10 cellular contexts compared by ENCODE assay signal in genomic region chr10:22246680-22247391, GRCh38. TPM values are rescaled to one million over a fixed set of nuclear protein-coding genes. Genes with fewer than 3 reads are reported as not detected.
A peak's percentile ranks its signal among the peaks of the same experiment; 100 is the strongest.
DNase-seq lines count a peak whose midpoint lies in the region; ATAC-seq, FAIRE-seq and TF ChIP-seq lines count a peak whose summit lies in the region.
"Had no signal": no experiment of that assay in that cellular context is flagged by ENCODE, and none has a peak within 500 bp of the region (broad histone marks: within the 10 kb centered on the region; RNA-seq: fewer than 3 reads in every experiment).

No MANE protein-coding gene starts in this region.

- no peaks in the 10 kb centered on the region for H3K9me3 ChIP-seq in psoas muscle

- H3K36me3 ChIP-seq in psoas muscle (ENCODE audit: insufficient read depth in 1 of 2, low read depth in 1 of 2) = no peaks in the 10 kb centered on the region

- 85 to 87% (median 86%) methylated on average over 3 of the region's 3 CpGs for WGBS in psoas muscle, 3 donors

- peak; percentile 66 for DNase-seq in ACHN
- DNase-seq in HTR-8/SVneo (ENCODE audit: insufficient read length, low spot score) = peak; percentile 57
- DNase-seq in activated T-helper 1 cell treated with Interleukin-2 at 50 U/mL for 16 hours (ENCODE audit: low read depth) = peak; percentile 5
- DNase-seq in left ventricle myocardium superior = no peak
- no peak for DNase-seq in SIG-M5 (lab: John Stamatoyannopoulos, UW)
- DNase-seq in putamen (ENCODE audit: low spot score) = no peak
- no peak for DNase-seq in psoas muscle
- DNase-seq: GF-D8 had no signal

- H3K4me1 ChIP-seq in psoas muscle = peaks cover 4% of the 10 kb centered on the region

- intact Hi-C loops in left ventricle myocardium superior (cut with micrococcal nuclease) = no loop called here
- intact Hi-C loops in psoas muscle (cut with DNase I) = loop anchor here in 1 of 2 donors (10.0 kb wide), 1 partner anchor 742 kb away; no protein-coding TSS in a partner anchor

- no peak overlapping the region for H3K4me3 ChIP-seq in psoas muscle

- no peak for TF ChIP-seq CTCF in psoas muscle (IDR thresholded peaks at IDR 0.05)

- FAIRE-seq in HTR-8/SVneo (lab: Jason Lieb, UNC) = no peak
- FAIRE-seq: colon had no signal

- no peak overlapping the region for H3K27ac ChIP-seq in psoas muscle

- ATAC-seq in left ventricle myocardium superior = peak; percentile 34
- no peak for ATAC-seq in HG03521 (IDR thresholded peaks at IDR 0.05; ENCODE audit: unreplicated experiment)
- ATAC-seq in psoas muscle = no peak

- H3K27me3 ChIP-seq in psoas muscle (ENCODE audit: insufficient read depth in 3 of 3, low read length in 2 of 3) = no peaks in the 10 kb centered on the region

- in situ Hi-C loops in ACHN (cut with HindIII; ENCODE audit: low pct_ligation_motif_present, low pct_unique_long_range_greater_than_20kb, low sequenced_read_pairs) = no loop called here

RNA-seq across cellular contexts. Expression of gene EBLN1, which starts 29.0 kb away (rescaled TPM):
- total RNA-seq in left ventricle myocardium superior = not detected
- not detected for total RNA-seq in psoas muscle
- not detected for polyA plus RNA-seq in psoas muscle

Comparison
In these comparisons a context has a peak if more than half of its experiments do, and no peak if none do; other contexts are left out.
1. DNase-seq: peak in ACHN (single experiment), HTR-8/SVneo (single experiment) and activated T-helper 1 cell treated with Interleukin-2 at 50 U/mL for 16 hours (single experiment); none in left ventricle myocardium superior (single experiment), SIG-M5 (single experiment), putamen (single experiment) and psoas muscle (0 of 2).